Comparison of ENCODE assay signal across 20 cellular contexts in genomic region chr11:48319813-48320212, GRCh38. TPM values are rescaled to one million over a fixed set of nuclear protein-coding genes. Genes with fewer than 3 reads are reported as not detected.
"Had no signal": no experiment of that assay in that cellular context is flagged by ENCODE, and none has a peak within 500 bp of the region (broad histone marks: within the 10 kb centered on the region; RNA-seq: fewer than 3 reads in every experiment).

No MANE protein-coding gene starts in this region.

RNA-seq across cellular contexts. Expression of gene OR4C3, which starts 4.9 kb away (rescaled TPM):
- total RNA-seq: activated B cell treated with CpG ODN at 0.5 μM for 24 hours; activated CD4-positive, alpha-beta memory T cell treated with anti-CD3 and anti-CD28 coated beads for 36 hours; activated CD4-positive, alpha-beta T cell treated with anti-CD3 and anti-CD28 coated beads, Interleukin-2, amount 10 ng/mL, durations not matched to agents 24 days and 14 days; activated CD8-positive, alpha-beta memory T cell treated with anti-CD3 and anti-CD28 coated beads for 36 hours; activated CD8-positive, alpha-beta T cell treated with anti-CD3 and anti-CD28 coated beads for 36 hours; activated naive CD4-positive, alpha-beta T cell treated with anti-CD3 and anti-CD28 coated beads for 36 hours; activated naive CD4-positive, alpha-beta T cell treated with anti-CD3 and anti-CD28 coated beads, Interleukin-2, amount 50 U/mL, for 72 hours; activated naive CD8-positive, alpha-beta T cell treated with anti-CD3 and anti-CD28 coated beads for 36 hours; activated T-cell treated with anti-CD3 and anti-CD28 coated beads, Interleukin-2, amount 50 U/mL, for 4 hours; activated T-cell treated with anti-CD3 and anti-CD28 coated beads, Interleukin-2, amount 50 U/mL, for 72 hours; activated T-helper 1 cell treated with anti-CD3 and anti-CD28 coated beads, Interleukin-12 subunit alpha, Interleukin-12 subunit beta, Interleukin-2, Interleukin-4 antibody, amounts not matched to agents 30 ng/mL and 10 ng/mL and 1 ng/mL, durations not matched to agents 14 hours and 24 hours and 36 hours; activated T-helper 17 cell treated with anti-CD3 and anti-CD28 coated beads, Interleukin-2, amount 50 U/mL, for 72 hours; adrenal gland; aorta; cardiac septum; cerebellum; T-cell; T-helper 1 cell treated with Interleukin-12 subunit alpha and Interleukin-12 subunit beta and Interleukin-4 antibody, amounts not matched to agents 30 ng/mL and 1 ng/mL, for 36 hours; T-helper 17 cell; T-helper 2 cell treated with Interferon-gamma antibody and Interleukin-4, amounts not matched to agents 100 ng/mL and 5 ng/mL, for 36 hours had no signal
- polyA plus RNA-seq: adrenal gland, aorta had no signal

RNA-seq across cellular contexts. Expression of gene OR4S1, which starts 13.8 kb away (rescaled TPM):
- total RNA-seq: activated B cell treated with CpG ODN at 0.5 μM for 24 hours; activated CD4-positive, alpha-beta memory T cell treated with anti-CD3 and anti-CD28 coated beads for 36 hours; activated CD4-positive, alpha-beta T cell treated with anti-CD3 and anti-CD28 coated beads, Interleukin-2, amount 10 ng/mL, durations not matched to agents 24 days and 14 days; activated CD8-positive, alpha-beta memory T cell treated with anti-CD3 and anti-CD28 coated beads for 36 hours; activated CD8-positive, alpha-beta T cell treated with anti-CD3 and anti-CD28 coated beads for 36 hours; activated naive CD4-positive, alpha-beta T cell treated with anti-CD3 and anti-CD28 coated beads for 36 hours; activated naive CD4-positive, alpha-beta T cell treated with anti-CD3 and anti-CD28 coated beads, Interleukin-2, amount 50 U/mL, for 72 hours; activated naive CD8-positive, alpha-beta T cell treated with anti-CD3 and anti-CD28 coated beads for 36 hours; activated T-cell treated with anti-CD3 and anti-CD28 coated beads, Interleukin-2, amount 50 U/mL, for 4 hours; activated T-cell treated with anti-CD3 and anti-CD28 coated beads, Interleukin-2, amount 50 U/mL, for 72 hours; activated T-helper 1 cell treated with anti-CD3 and anti-CD28 coated beads, Interleukin-12 subunit alpha, Interleukin-12 subunit beta, Interleukin-2, Interleukin-4 antibody, amounts not matched to agents 30 ng/mL and 10 ng/mL and 1 ng/mL, durations not matched to agents 14 hours and 24 hours and 36 hours; activated T-helper 17 cell treated with anti-CD3 and anti-CD28 coated beads, Interleukin-2, amount 50 U/mL, for 72 hours; adrenal gland; aorta; cardiac septum; cerebellum; T-cell; T-helper 1 cell treated with Interleukin-12 subunit alpha and Interleukin-12 subunit beta and Interleukin-4 antibody, amounts not matched to agents 30 ng/mL and 1 ng/mL, for 36 hours; T-helper 17 cell; T-helper 2 cell treated with Interferon-gamma antibody and Interleukin-4, amounts not matched to agents 100 ng/mL and 5 ng/mL, for 36 hours had no signal
- polyA plus RNA-seq: adrenal gland, aorta had no signal

RNA-seq across cellular contexts. Expression of gene OR4C5, which starts 46.5 kb away (rescaled TPM):
- total RNA-seq: activated B cell treated with CpG ODN at 0.5 μM for 24 hours; activated CD4-positive, alpha-beta memory T cell treated with anti-CD3 and anti-CD28 coated beads for 36 hours; activated CD4-positive, alpha-beta T cell treated with anti-CD3 and anti-CD28 coated beads, Interleukin-2, amount 10 ng/mL, durations not matched to agents 24 days and 14 days; activated CD8-positive, alpha-beta memory T cell treated with anti-CD3 and anti-CD28 coated beads for 36 hours; activated CD8-positive, alpha-beta T cell treated with anti-CD3 and anti-CD28 coated beads for 36 hours; activated naive CD4-positive, alpha-beta T cell treated with anti-CD3 and anti-CD28 coated beads for 36 hours; activated naive CD4-positive, alpha-beta T cell treated with anti-CD3 and anti-CD28 coated beads, Interleukin-2, amount 50 U/mL, for 72 hours; activated naive CD8-positive, alpha-beta T cell treated with anti-CD3 and anti-CD28 coated beads for 36 hours; activated T-cell treated with anti-CD3 and anti-CD28 coated beads, Interleukin-2, amount 50 U/mL, for 4 hours; activated T-cell treated with anti-CD3 and anti-CD28 coated beads, Interleukin-2, amount 50 U/mL, for 72 hours; activated T-helper 1 cell treated with anti-CD3 and anti-CD28 coated beads, Interleukin-12 subunit alpha, Interleukin-12 subunit beta, Interleukin-2, Interleukin-4 antibody, amounts not matched to agents 30 ng/mL and 10 ng/mL and 1 ng/mL, durations not matched to agents 14 hours and 24 hours and 36 hours; activated T-helper 17 cell treated with anti-CD3 and anti-CD28 coated beads, Interleukin-2, amount 50 U/mL, for 72 hours; adrenal gland; aorta; cardiac septum; cerebellum; T-cell; T-helper 1 cell treated with Interleukin-12 subunit alpha and Interleukin-12 subunit beta and Interleukin-4 antibody, amounts not matched to agents 30 ng/mL and 1 ng/mL, for 36 hours; T-helper 17 cell; T-helper 2 cell treated with Interferon-gamma antibody and Interleukin-4, amounts not matched to agents 100 ng/mL and 5 ng/mL, for 36 hours had no signal
- polyA plus RNA-seq: adrenal gland, aorta had no signal

RNA-seq across cellular contexts. Expression of gene OR4X1, which starts 56.2 kb away (rescaled TPM):
- total RNA-seq: activated B cell treated with CpG ODN at 0.5 μM for 24 hours; activated CD4-positive, alpha-beta memory T cell treated with anti-CD3 and anti-CD28 coated beads for 36 hours; activated CD4-positive, alpha-beta T cell treated with anti-CD3 and anti-CD28 coated beads, Interleukin-2, amount 10 ng/mL, durations not matched to agents 24 days and 14 days; activated CD8-positive, alpha-beta memory T cell treated with anti-CD3 and anti-CD28 coated beads for 36 hours; activated CD8-positive, alpha-beta T cell treated with anti-CD3 and anti-CD28 coated beads for 36 hours; activated naive CD4-positive, alpha-beta T cell treated with anti-CD3 and anti-CD28 coated beads for 36 hours; activated naive CD4-positive, alpha-beta T cell treated with anti-CD3 and anti-CD28 coated beads, Interleukin-2, amount 50 U/mL, for 72 hours; activated naive CD8-positive, alpha-beta T cell treated with anti-CD3 and anti-CD28 coated beads for 36 hours; activated T-cell treated with anti-CD3 and anti-CD28 coated beads, Interleukin-2, amount 50 U/mL, for 4 hours; activated T-cell treated with anti-CD3 and anti-CD28 coated beads, Interleukin-2, amount 50 U/mL, for 72 hours; activated T-helper 1 cell treated with anti-CD3 and anti-CD28 coated beads, Interleukin-12 subunit alpha, Interleukin-12 subunit beta, Interleukin-2, Interleukin-4 antibody, amounts not matched to agents 30 ng/mL and 10 ng/mL and 1 ng/mL, durations not matched to agents 14 hours and 24 hours and 36 hours; activated T-helper 17 cell treated with anti-CD3 and anti-CD28 coated beads, Interleukin-2, amount 50 U/mL, for 72 hours; adrenal gland; aorta; cardiac septum; cerebellum; T-cell; T-helper 1 cell treated with Interleukin-12 subunit alpha and Interleukin-12 subunit beta and Interleukin-4 antibody, amounts not matched to agents 30 ng/mL and 1 ng/mL, for 36 hours; T-helper 17 cell; T-helper 2 cell treated with Interferon-gamma antibody and Interleukin-4, amounts not matched to agents 100 ng/mL and 5 ng/mL, for 36 hours had no signal
- polyA plus RNA-seq: adrenal gland, aorta had no signal
